In the genomic region with DNA sequence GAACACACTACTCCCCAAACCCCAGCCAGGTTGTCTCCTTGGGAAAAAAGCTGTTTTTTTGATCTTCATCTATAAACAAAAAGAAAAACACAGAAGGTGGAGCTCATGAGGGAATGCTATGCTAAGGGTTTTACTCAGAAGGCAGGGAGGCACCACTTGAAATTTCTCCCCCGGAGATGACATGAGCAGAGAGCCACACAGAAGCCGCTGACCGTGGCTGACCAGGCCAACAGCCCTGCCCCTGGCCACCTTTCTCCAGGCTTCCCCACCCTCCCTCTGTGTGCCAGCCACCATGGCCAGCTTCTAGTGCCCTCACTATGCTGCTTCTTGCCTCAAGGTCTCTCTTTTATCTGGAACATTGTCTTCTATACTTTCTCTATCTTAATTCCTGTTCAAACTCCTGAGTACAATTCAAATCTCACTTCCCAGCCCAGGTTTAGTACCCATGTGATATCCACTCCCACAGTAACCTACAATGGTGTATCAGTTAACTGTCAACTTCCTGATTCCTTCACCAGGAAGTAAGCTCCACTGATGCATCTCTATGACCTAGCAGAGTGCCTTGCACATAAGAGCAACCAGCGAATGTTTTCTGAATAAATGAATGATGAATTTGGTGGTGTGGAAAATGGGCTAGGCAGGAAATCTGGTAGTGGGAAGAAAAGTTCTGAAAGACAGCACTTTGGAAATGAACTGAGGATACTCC, we compare ENCODE assay signal across 11 cellular contexts. TPM values are rescaled to one million over a fixed set of nuclear protein-coding genes. Genes with fewer than 3 reads are reported as not detected.
DNase-seq lines count a peak whose midpoint lies in the region; ATAC-seq and TF ChIP-seq lines count a peak whose summit lies in the region.
"Had no signal": no experiment of that assay in that cellular context is flagged by ENCODE, and none has a peak within 500 bp of the region (broad histone marks: within the 10 kb centered on the region; RNA-seq: fewer than 3 reads in every experiment).

No MANE protein-coding gene starts in this region.

- no peak overlapping the region for H3K4me3 Mint-ChIP-seq in activated CD8-positive, alpha-beta memory T cell treated with anti-CD3 and anti-CD28 coated beads, Interleukin-2, amount 10 ng/mL, durations not matched to agents 7 days and 5 days
- H3K4me3 Mint-ChIP-seq in chondrocyte (ENCODE audit: unreplicated experiment) = no peak overlapping the region
- H3K4me3 Mint-ChIP-seq: neural crest cell had no signal

- ATAC-seq in activated CD8-positive, alpha-beta memory T cell treated with anti-CD3 and anti-CD28 coated beads, Interleukin-2, amount 10 ng/mL, durations not matched to agents 7 days and 5 days = no peak
- peak; percentile 22 for ATAC-seq in sciatic nerve
- ATAC-seq: SK-N-SH treated with all-trans-retinoic acid at 6 μM for 48 hours had no signal

- H3K9me3 Mint-ChIP-seq in activated CD8-positive, alpha-beta memory T cell treated with anti-CD3 and anti-CD28 coated beads, Interleukin-2, amount 10 ng/mL, durations not matched to agents 7 days and 5 days (ENCODE audit: low read depth) = no peaks in the 10 kb centered on the region
- no peaks in the 10 kb centered on the region for H3K9me3 Mint-ChIP-seq in chondrocyte (ENCODE audit: low read depth)
- H3K9me3 Mint-ChIP-seq: neural crest cell had no signal

- no peak for DNase-seq in activated CD8-positive, alpha-beta memory T cell treated with anti-CD3 and anti-CD28 coated beads, Interleukin-2, amount 10 ng/mL, durations not matched to agents 7 days and 5 days
- no peak for DNase-seq in activated CD8-positive, alpha-beta memory T cell treated with anti-CD3 and anti-CD28 coated beads for 24 hours
- DNase-seq in KBM-7 (peak; percentile 82), chondrocyte (ENCODE audit: low spot score) (no peak), sciatic nerve (ENCODE audit: low spot score) (no peak), AG20443 (ENCODE audit: low spot score) (no peak)
- no peak for DNase-seq in stimulated activated CD4-positive, alpha-beta T cell treated with anti-CD3 and anti-CD28 coated beads, Interleukin-15, amount 100 ng/mL, for 24 hours
- DNase-seq in activated effector memory CD4-positive, alpha-beta T cell treated with anti-CD3 and anti-CD28 coated beads, Interleukin-2, amount 50 U/mL, for 16 hours = no peak
- DNase-seq: NCI-H2081 treated with DMSO at 0.1 percent for 48 hours had no signal

- H3K36me3 Mint-ChIP-seq in activated CD8-positive, alpha-beta memory T cell treated with anti-CD3 and anti-CD28 coated beads, Interleukin-2, amount 10 ng/mL, durations not matched to agents 7 days and 5 days = peaks cover 57% of the 10 kb centered on the region
- peaks cover 62% of the 10 kb centered on the region for H3K36me3 Mint-ChIP-seq in chondrocyte (ENCODE audit: low read depth)

- no peaks in the 10 kb centered on the region for H3K27me3 Mint-ChIP-seq in activated CD8-positive, alpha-beta memory T cell treated with anti-CD3 and anti-CD28 coated beads, Interleukin-2, amount 10 ng/mL, durations not matched to agents 7 days and 5 days
- no peaks in the 10 kb centered on the region for H3K27me3 Mint-ChIP-seq in chondrocyte (ENCODE audit: low read depth)

- H3K4me1 Mint-ChIP-seq in activated CD8-positive, alpha-beta memory T cell treated with anti-CD3 and anti-CD28 coated beads, Interleukin-2, amount 10 ng/mL, durations not matched to agents 7 days and 5 days = peaks cover 7% of the 10 kb centered on the region
- H3K4me1 Mint-ChIP-seq in chondrocyte (ENCODE audit: low read depth) = peaks cover 32% of the 10 kb centered on the region

- in situ Hi-C loops in KBM-7 (cut with MboI; ENCODE audit: low pct_unique_long_range_greater_than_20kb, low sequenced_read_pairs) = no loop called here

- H3K27ac Mint-ChIP-seq in activated CD8-positive, alpha-beta memory T cell treated with anti-CD3 and anti-CD28 coated beads, Interleukin-2, amount 10 ng/mL, durations not matched to agents 7 days and 5 days = peak overlapping the region; percentile 61
- H3K27ac Mint-ChIP-seq in chondrocyte (ENCODE audit: unreplicated experiment) = peak overlapping the region; percentile 57

- CTCF ChIA-PET in activated CD8-positive, alpha-beta memory T cell treated with anti-CD3 and anti-CD28 coated beads, Interleukin-2, amount 10 ng/mL, durations not matched to agents 7 days and 5 days (lab: Charles Lee) = interaction anchor here (1.3 to 1.9 kb wide), 3 partner anchors 22 to 189 kb away, joined by 3 to 4 read pairs (median 4); partner anchors contain the start of gene SDC1

- intact Hi-C loops in sciatic nerve (cut with DNase I) = no loop called here

- TF ChIP-seq CTCF in chondrocyte (IDR thresholded peaks at IDR 0.05) = no peak

RNA-seq across cellular contexts. Expression of gene LAPTM4A, which starts 15.3 kb away (rescaled TPM):
- total RNA-seq in activated CD8-positive, alpha-beta memory T cell treated with anti-CD3 and anti-CD28 coated beads, Interleukin-2, amount 10 ng/mL, durations not matched to agents 7 days and 5 days = 10 to 100 TPM; 20.5 to 24.1 TPM
- total RNA-seq in chondrocyte = 361 to 405 TPM (median 404 TPM) in 3 replicates
- total RNA-seq in sciatic nerve = 253 TPM

RNA-seq across cellular contexts. Expression of gene MATN3, which starts 23.6 kb away (rescaled TPM):
- total RNA-seq in activated CD8-positive, alpha-beta memory T cell treated with anti-CD3 and anti-CD28 coated beads, Interleukin-2, amount 10 ng/mL, durations not matched to agents 7 days and 5 days = not detected
- total RNA-seq in chondrocyte (17.0 to 17.7 TPM (median 17.0 TPM) in 3 replicates), sciatic nerve (8.8 TPM)

RNA-seq across cellular contexts. Expression of gene WDR35, which starts 46.2 kb away (rescaled TPM):
- 1 to 10 TPM; 4.2 to 4.5 TPM for total RNA-seq in activated CD8-positive, alpha-beta memory T cell treated with anti-CD3 and anti-CD28 coated beads, Interleukin-2, amount 10 ng/mL, durations not matched to agents 7 days and 5 days
- total RNA-seq in chondrocyte (4.6 to 9.6 TPM (median 4.9 TPM) in 3 replicates), sciatic nerve (16.4 TPM)

Comparison
In these comparisons a context has a peak if more than half of its experiments do, and no peak if none do; other contexts are left out.
1. RNA of gene LAPTM4A, which starts 15.3 kb away (total RNA-seq): 361 to 405 TPM in chondrocyte and 253 TPM in sciatic nerve (single experiment); 20.5 to 24.1 TPM in activated CD8-positive, alpha-beta memory T cell treated with anti-CD3 and anti-CD28 coated beads, Interleukin-2, amount 10 ng/mL, durations not matched to agents 7 days and 5 days; every median in the first group is over 10 times any median in the second.